14 cellular contexts compared by ENCODE assay signal in genomic region chr9:124758061-124758460, GRCh38. TPM values are rescaled to one million over a fixed set of nuclear protein-coding genes. Genes with fewer than 3 reads are reported as not detected.
DNase-seq lines count a peak whose midpoint lies in the region; ATAC-seq and TF ChIP-seq lines count a peak whose summit lies in the region.
"Had no signal": no experiment of that assay in that cellular context is flagged by ENCODE, and none has a peak within 500 bp of the region (broad histone marks: within the 10 kb centered on the region; RNA-seq: fewer than 3 reads in every experiment).

No MANE protein-coding gene starts in this region.

- H3K4me1 ChIP-seq in mucosa of descending colon (ENCODE audit: low read depth) = no peaks in the 10 kb centered on the region

- DNase-seq in GF-D8 (lab: John Stamatoyannopoulos, UW) (peak; percentile 85), NOMO-1 (lab: John Stamatoyannopoulos, UW; ENCODE audit: unreplicated experiment in 2 of 2) (peak; percentile 78 to 91), mucosa of descending colon (peak in 1 of 3 donors; percentile 34), NAMALWA (ENCODE audit: low spot score) (no peak), NCI-H1694 treated with DMSO at 0.1 percent for 48 hours (lab: John Stamatoyannopoulos, UW) (no peak)
- DNase-seq: activated CD4-positive, alpha-beta memory T cell treated with anti-CD3 and anti-CD28 coated beads, Interleukin-2, amount 10 ng/mL, durations not matched to agents 7 days and 5 days; dermis blood vessel endothelial cell; IMR-90; small intestine had no signal

- no peaks in the 10 kb centered on the region for H3K27me3 Mint-ChIP-seq in dendritic cell treated with granulocyte-macrophage colony-stimulating factor and Interleukin-4, amounts not matched to agents 40 ng/mL and 50 ng/mL, for 4 days

- H3K4me1 Mint-ChIP-seq in dendritic cell treated with granulocyte-macrophage colony-stimulating factor and Interleukin-4, amounts not matched to agents 40 ng/mL and 50 ng/mL, for 4 days (ENCODE audit: low read depth) = peaks cover 59% of the 10 kb centered on the region

- no peaks in the 10 kb centered on the region for H3K36me3 Mint-ChIP-seq in dendritic cell treated with granulocyte-macrophage colony-stimulating factor and Interleukin-4, amounts not matched to agents 40 ng/mL and 50 ng/mL, for 4 days (ENCODE audit: low read depth)
- H3K36me3 Mint-ChIP-seq: activated naive CD8-positive, alpha-beta T cell had no signal

- peak overlapping the region; percentile 54 for H3K4me3 Mint-ChIP-seq in dendritic cell treated with granulocyte-macrophage colony-stimulating factor and Interleukin-4, amounts not matched to agents 40 ng/mL and 50 ng/mL, for 4 days
- H3K4me3 Mint-ChIP-seq: activated CD4-positive, alpha-beta memory T cell treated with anti-CD3 and anti-CD28 coated beads, Interleukin-2, amount 10 ng/mL, durations not matched to agents 7 days and 5 days; activated naive CD8-positive, alpha-beta T cell had no signal

- H3K9me3 ChIP-seq in mucosa of descending colon = no peaks in the 10 kb centered on the region
- H3K9me3 ChIP-seq: tibial nerve had no signal

- H3K9me3 Mint-ChIP-seq in dendritic cell treated with granulocyte-macrophage colony-stimulating factor and Interleukin-4, amounts not matched to agents 40 ng/mL and 50 ng/mL, for 4 days = no peaks in the 10 kb centered on the region
- H3K9me3 Mint-ChIP-seq: activated CD4-positive, alpha-beta memory T cell treated with anti-CD3 and anti-CD28 coated beads, Interleukin-2, amount 10 ng/mL, durations not matched to agents 7 days and 5 days had no signal

- no peak overlapping the region for H3K4me3 ChIP-seq in mucosa of descending colon
- H3K4me3 ChIP-seq: tibial nerve had no signal

- ATAC-seq in mucosa of descending colon (peak; percentile 36), HG03097 (IDR thresholded peaks at IDR 0.05; ENCODE audit: low FRiP score, unreplicated experiment) (no peak), GM18870 (IDR thresholded peaks at IDR 0.05; ENCODE audit: unreplicated experiment) (no peak)

- intact Hi-C loops in dendritic cell treated with granulocyte-macrophage colony-stimulating factor and Interleukin-4, amounts not matched to agents 40 ng/mL and 50 ng/mL, for 4 days (cut with micrococcal nuclease) = no loop called here
- intact Hi-C loops in mucosa of descending colon (cut with DNase I, micrococcal nuclease) = no loop called here

- no peak for TF ChIP-seq CTCF in mucosa of descending colon (IDR thresholded peaks at IDR 0.05)

- H3K27ac Mint-ChIP-seq in dendritic cell treated with granulocyte-macrophage colony-stimulating factor and Interleukin-4, amounts not matched to agents 40 ng/mL and 50 ng/mL, for 4 days = peak overlapping the region; percentile 71
- H3K27ac Mint-ChIP-seq: activated CD4-positive, alpha-beta memory T cell treated with anti-CD3 and anti-CD28 coated beads, Interleukin-2, amount 10 ng/mL, durations not matched to agents 7 days and 5 days; activated naive CD8-positive, alpha-beta T cell had no signal

- no peaks in the 10 kb centered on the region for H3K36me3 ChIP-seq in mucosa of descending colon (ENCODE audit: low read depth)
- H3K36me3 ChIP-seq: tibial nerve had no signal

RNA-seq across cellular contexts. Expression of gene NR6A1, which starts 13.1 kb away (rescaled TPM):
- 1 to 10 TPM; 5.6 to 8.4 (median 7.0) TPM for total RNA-seq in mucosa of descending colon

RNA-seq across cellular contexts. Expression of gene OLFML2A, which starts 18.9 kb away (rescaled TPM):
- 10 to 100 TPM in 1 of 3 donors, 1 to 10 TPM in 2; 2.8 to 48.3 (median 4.7) TPM for total RNA-seq in mucosa of descending colon
- total RNA-seq: activated CD4-positive, alpha-beta memory T cell treated with anti-CD3 and anti-CD28 coated beads, Interleukin-2, amount 10 ng/mL, durations not matched to agents 7 days and 5 days had no signal

Comparison
In these comparisons a context has a peak if more than half of its experiments do, and no peak if none do; other contexts are left out.
1. DNase-seq: peak in GF-D8 (single experiment) and NOMO-1 (2 of 2); none in NAMALWA (single experiment) and NCI-H1694 treated with DMSO at 0.1 percent for 48 hours (single experiment).